Comparison of ENCODE assay signal across 24 cellular contexts in genomic region chr12:14514946-14515345, GRCh38. TPM values are rescaled to one million over a fixed set of nuclear protein-coding genes. Genes with fewer than 3 reads are reported as not detected.
DNase-seq lines count a peak whose midpoint lies in the region; TF ChIP-seq lines count a peak whose summit lies in the region.
"Had no signal": no experiment of that assay in that cellular context is flagged by ENCODE, and none has a peak within 500 bp of the region (broad histone marks: within the 10 kb centered on the region; RNA-seq: fewer than 3 reads in every experiment).

No MANE protein-coding gene starts in this region.

- no TSS peak for BruUV-seq in OCI-LY7 (replicated peaks; lab: Mats Ljungman, UMichigan)

- no peaks in the 10 kb centered on the region for H3K79me2 ChIP-seq in OCI-LY7 (ENCODE audit: insufficient read depth, low read depth, low read length)
- no peaks in the 10 kb centered on the region for H3K79me2 ChIP-seq in smooth muscle cell (ENCODE audit: low read depth)

- H3K4me2 ChIP-seq in OCI-LY7 (ENCODE audit: low read length) (no peak overlapping the region), smooth muscle cell (no peak overlapping the region)
- H3K4me2 ChIP-seq: PC-9 had no signal

- TF ChIP-seq CTCF in OCI-LY7 (conservative IDR thresholded peaks at IDR 0.05; ENCODE audit: low read length) (no peak), epithelial cell of esophagus (IDR thresholded peaks at IDR 0.05; ENCODE audit: insufficient read depth, low read depth, low read length, missing control alignments) (no peak), smooth muscle cell (IDR thresholded peaks at IDR 0.05; ENCODE audit: borderline replicate concordance, insufficient read depth, poor library complexity, severe bottlenecking) (no peak)

- H4K20me1 ChIP-seq in OCI-LY7 (ENCODE audit: insufficient read depth, low read length) (no peaks in the 10 kb centered on the region), smooth muscle cell (ENCODE audit: low read depth) (no peaks in the 10 kb centered on the region)

- H3K36me3 ChIP-seq in OCI-LY7 (ENCODE audit: insufficient read depth, low read length) (no peaks in the 10 kb centered on the region), smooth muscle cell (ENCODE audit: low read depth) (no peaks in the 10 kb centered on the region), H7 (replicated peaks; ENCODE audit: control insufficient read depth, insufficient read depth, low read length) (no peaks in the 10 kb centered on the region; the same call in 1 of the 2 replicates)
- H3K36me3 ChIP-seq: HAP-1, lower lobe of right lung, SJCRH30 had no signal

- H3K9ac ChIP-seq in smooth muscle cell (ENCODE audit: low read depth): peak overlapping the region; percentile 47

- CTCF ChIA-PET in OCI-LY7 (lab: Charles Lee; ENCODE audit: unreplicated experiment): no interaction called here

- H3K27me3 ChIP-seq in smooth muscle cell (ENCODE audit: low read depth): no peaks in the 10 kb centered on the region
- no peaks in the 10 kb centered on the region for H3K27me3 ChIP-seq in H7 (ENCODE audit: control insufficient read depth, insufficient read depth, low read length)
- H3K27me3 ChIP-seq: SJCRH30, tibial nerve had no signal

- intact Hi-C loops in OCI-LY7 (cut with micrococcal nuclease; ENCODE audit: unreplicated experiment): loop anchor here (1.0 to 2.0 kb wide), 4 partner anchors 48 to 277 kb away; no protein-coding TSS in a partner anchor

- no peak overlapping the region for H3K27ac ChIP-seq in OCI-LY7 (ENCODE audit: low read depth, low read length, poor library complexity, severe bottlenecking)
- H3K27ac ChIP-seq in smooth muscle cell (ENCODE audit: low read depth): peak overlapping the region; percentile 77
- H3K27ac ChIP-seq: lower lobe of right lung, PC-9, psoas muscle, SJCRH30, tibial nerve had no signal

- 84% methylated on average over 1 of the region's 1 CpG for WGBS in smooth muscle cell (ENCODE audit: low lambda C conversion rate)

- H2AFZ ChIP-seq in OCI-LY7 (ENCODE audit: low read length) (peak overlapping the region; percentile 26; the same call in 1 of the 2 replicates), smooth muscle cell (ENCODE audit: low read depth) (no peak overlapping the region)
- H2AFZ ChIP-seq: PC-9 had no signal

- H3K4me1 ChIP-seq in OCI-LY7 (ENCODE audit: insufficient read depth, low read length, poor library complexity, severe bottlenecking) (peaks cover 6% of the 10 kb centered on the region), smooth muscle cell (ENCODE audit: low read depth) (no peaks in the 10 kb centered on the region)
- H3K4me1 ChIP-seq: HAP-1, lower lobe of right lung, psoas muscle, SJCRH30, tibial nerve had no signal

- H3K4me3 ChIP-seq in OCI-LY7 (ENCODE audit: low read depth, low read length, poor library complexity, severe bottlenecking) (no peak overlapping the region), epithelial cell of esophagus (ENCODE audit: low read length) (no peak overlapping the region), smooth muscle cell (no peak overlapping the region), H7 (ENCODE audit: insufficient read depth, low read depth, low read length) (no peak overlapping the region)
- H3K4me3 ChIP-seq: HAP-1, lower lobe of right lung, PC-9, psoas muscle, SJCRH30, tibial nerve had no signal

- H3F3A ChIP-seq in smooth muscle cell (ENCODE audit: low read depth): no peaks in the 10 kb centered on the region

- POLR2A ChIA-PET in OCI-LY7 (lab: Charles Lee): interaction anchor here (0.7 to 1.3 kb wide), 3 partner anchors 10 to 148 kb away, joined by 3 to 5 read pairs (median 3); no protein-coding TSS in a partner anchor

- no peaks in the 10 kb centered on the region for H3K9me2 ChIP-seq in OCI-LY7 (ENCODE audit: insufficient read depth, low read length)

- DNase-seq in OCI-LY7 (ENCODE audit: low spot score) (no peak), epithelial cell of esophagus (ENCODE audit: low read depth) (peak; percentile 94), iris pigment epithelial cell (ENCODE audit: low read depth) (peak; percentile 19), smooth muscle cell (lab: John Stamatoyannopoulos, UW; ENCODE audit: unreplicated experiment) (no peak), H7 (no peak), cerebellar cortex (ENCODE audit: low spot score) (no peak), NCI-H510A treated with DMSO at 0.1 percent for 48 hours (lab: John Stamatoyannopoulos, UW) (no peak), HK-2 (ENCODE audit: unreplicated experiment) (no peak)
- DNase-seq: activated CD4-positive, alpha-beta T cell treated with anti-CD3 and anti-CD28 coated beads, Interleukin-2, amount 50 U/mL, for 48 hours; activated effector memory CD4-positive, alpha-beta T cell treated with anti-CD3 and anti-CD28 coated beads, Interleukin-2, amount 50 U/mL, for 16 hours; activated naive CD8-positive, alpha-beta T cell treated with anti-CD3 and anti-CD28 coated beads, Interleukin-2, amount 50 U/mL, for 24 hours; CD4-positive, alpha-beta memory T cell; GDM1; KG1; lower lobe of right lung; NCI-H187 treated with DMSO at 0.1 percent for 48 hours; psoas muscle; stimulated activated CD4-positive, alpha-beta T cell treated with anti-CD3 and anti-CD28 coated beads, Interleukin-4, amount 100 ng/mL, for 1 hour; stimulated activated naive CD8-positive, alpha-beta T cell treated with anti-CD3 and anti-CD28 coated beads, Interleukin-15, Interleukin-2, amounts not matched to agents 100 U/mL and 50 U/mL, for 24 hours had no signal

- H3K9me3 ChIP-seq in OCI-LY7 (ENCODE audit: low read length) (no peaks in the 10 kb centered on the region), smooth muscle cell (replicated peaks; ENCODE audit: low read depth) (no peaks in the 10 kb centered on the region)
- H3K9me3 ChIP-seq: HAP-1, lower lobe of right lung, psoas muscle, SJCRH30 had no signal

RNA-seq across cellular contexts. Expression of gene PLBD1, which starts 52.7 kb away (rescaled TPM):
- 0.46 and 0.54 TPM in 2 replicates for total RNA-seq in OCI-LY7 (2014; rRNA removed; shearing (Covaris generic))
- total RNA-seq in OCI-LY7 (2022) (0.61 TPM in 1 of 2 replicates, not detected in the other), smooth muscle cell (11.1 and 14.1 TPM in 2 replicates)
- polyA plus RNA-seq in smooth muscle cell: 14.0 and 19.9 TPM in 2 replicates
- total RNA-seq in H7 (2014; rRNA removed; shearing (Covaris generic)): 42.1 and 43.8 TPM in 2 replicates
- total RNA-seq: SJCRH30; T-helper 1 cell treated with Interleukin-12 subunit alpha and Interleukin-12 subunit beta and Interleukin-4 antibody, amounts not matched to agents 30 ng/mL and 1 ng/mL, for 36 hours had no signal

Comparison
In these comparisons a context has a peak if more than half of its experiments do, and no peak if none do; other contexts are left out.
1. DNase-seq: peak in epithelial cell of esophagus (single experiment) and iris pigment epithelial cell (single experiment); none in OCI-LY7 (single experiment), smooth muscle cell (single experiment), H7 (single experiment), cerebellar cortex (single experiment), NCI-H510A treated with DMSO at 0.1 percent for 48 hours (single experiment) and HK-2 (single experiment).